ENCODE assay signal across 1 cellular context in the genomic region with DNA sequence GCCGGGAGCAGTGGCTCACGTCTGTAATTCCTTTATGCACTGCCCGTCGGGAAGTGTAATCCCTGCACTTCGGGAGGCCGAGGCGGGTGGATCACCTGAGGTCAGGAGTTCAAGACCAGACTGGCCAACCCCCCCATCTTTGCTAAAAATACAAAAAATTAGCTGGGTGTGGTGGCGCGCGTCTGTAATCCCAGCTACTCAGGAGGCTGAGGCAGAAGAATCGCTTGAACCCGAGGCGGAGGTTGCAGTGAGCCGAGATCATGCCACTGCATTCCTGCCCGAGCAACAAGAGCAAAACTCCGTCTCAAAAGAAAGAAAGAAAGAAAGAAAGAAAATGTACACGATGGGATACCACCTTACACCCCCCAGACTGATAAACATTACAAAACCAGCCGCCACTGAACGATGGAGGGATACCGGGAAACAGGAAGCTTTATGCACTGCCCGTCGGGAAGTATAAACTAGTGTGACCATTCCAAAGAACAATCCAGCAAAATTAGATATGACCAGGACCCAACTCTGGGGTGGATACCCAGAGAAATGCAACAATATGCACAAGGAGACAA.
TF ChIP-seq lines count a peak whose summit lies in the region.

No MANE protein-coding gene starts in this region.

TF ChIP-seq in HepG2, 621 proteins besides CTCF, POLR2A, EP300 and RAD21 (continues in another document):
- TF ChIP-seq ZNF292 (CRISPR knock-in tag; IDR thresholded peaks at IDR 0.05; ENCODE audit: borderline replicate concordance, low read depth) (no peak), YY1 (IDR thresholded peaks at IDR 0.05; ENCODE audit: insufficient read depth, insufficient replicate concordance, low read depth, low read length) (no peak), GFI1 (CRISPR knock-in tag; IDR thresholded peaks at IDR 0.05; ENCODE audit: borderline replicate concordance) (0 out of 2 replicates have a peak, but pooled peaks have one; percentile 2), ZNF563 (CRISPR knock-in tag; IDR thresholded peaks at IDR 0.05) (0 out of 2 replicates have a peak, but pooled peaks have one; percentile 25), ZNF75D (CRISPR knock-in tag; IDR thresholded peaks at IDR 0.05; ENCODE audit: borderline replicate concordance) (no peak), SYNCRIP (IDR thresholded peaks at IDR 0.05; ENCODE audit: insufficient read depth, low read depth, low read length) (no peak), HHEX (CRISPR knock-in tag; IDR thresholded peaks at IDR 0.05) (no peak), JDP2 (CRISPR knock-in tag; IDR thresholded peaks at IDR 0.05; ENCODE audit: borderline replicate concordance) (no peak), ZNF816 (CRISPR knock-in tag; IDR thresholded peaks at IDR 0.05; ENCODE audit: borderline replicate concordance) (no peak), ZNF282 (IDR thresholded peaks at IDR 0.05; ENCODE audit: partially characterized antibody) (no peak), AKAP8 (CRISPR knock-in tag; IDR thresholded peaks at IDR 0.05) (0 out of 2 replicates have a peak, but pooled peaks have one; percentile 32), ZNF230 (CRISPR knock-in tag; IDR thresholded peaks at IDR 0.05) (no peak), NAIF1 (CRISPR knock-in tag; IDR thresholded peaks at IDR 0.05; ENCODE audit: borderline replicate concordance) (0 out of 2 replicates have a peak, but pooled peaks have one; percentile 51), GZF1 (CRISPR knock-in tag; IDR thresholded peaks at IDR 0.05) (no peak), SMARCC2 (IDR thresholded peaks at IDR 0.05) (no peak), NFYC (CRISPR knock-in tag; IDR thresholded peaks at IDR 0.05) (no peak), ZNF343 (CRISPR knock-in tag; IDR thresholded peaks at IDR 0.05) (no peak), ZNF296 (CRISPR knock-in tag; conservative IDR thresholded peaks at IDR 0.05) (0 out of 2 replicates have a peak, but pooled peaks have one; percentile 41), ZNF883 (CRISPR knock-in tag; IDR thresholded peaks at IDR 0.05; ENCODE audit: not compliant biosample characterization) (no peak), PHF8 (CRISPR knock-in tag; IDR thresholded peaks at IDR 0.05) (no peak), WIZ (CRISPR knock-in tag; IDR thresholded peaks at IDR 0.05) (no peak)
- TF ChIP-seq, protein P1, sequence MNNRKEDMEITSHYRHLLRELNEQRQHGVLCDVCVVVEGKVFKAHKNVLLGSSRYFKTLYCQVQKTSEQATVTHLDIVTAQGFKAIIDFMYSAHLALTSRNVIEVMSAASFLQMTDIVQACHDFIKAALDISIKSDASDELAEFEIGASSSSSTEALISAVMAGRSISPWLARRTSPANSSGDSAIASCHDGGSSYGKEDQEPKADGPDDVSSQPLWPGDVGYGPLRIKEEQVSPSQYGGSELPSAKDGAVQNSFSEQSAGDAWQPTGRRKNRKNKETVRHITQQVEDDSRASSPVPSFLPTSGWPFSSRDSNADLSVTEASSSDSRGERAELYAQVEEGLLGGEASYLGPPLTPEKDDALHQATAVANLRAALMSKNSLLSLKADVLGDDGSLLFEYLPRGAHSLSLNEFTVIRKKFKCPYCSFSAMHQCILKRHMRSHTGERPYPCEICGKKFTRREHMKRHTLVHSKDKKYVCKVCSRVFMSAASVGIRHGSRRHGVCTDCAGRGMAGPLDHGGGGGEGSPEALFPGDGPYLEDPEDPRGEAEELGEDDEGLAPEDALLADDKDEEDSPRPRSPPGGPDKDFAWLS (CRISPR knock-in tag; IDR thresholded peaks at IDR 0.05; ENCODE audit: borderline replicate concordance) = no peak
- TF ChIP-seq, protein P2, sequence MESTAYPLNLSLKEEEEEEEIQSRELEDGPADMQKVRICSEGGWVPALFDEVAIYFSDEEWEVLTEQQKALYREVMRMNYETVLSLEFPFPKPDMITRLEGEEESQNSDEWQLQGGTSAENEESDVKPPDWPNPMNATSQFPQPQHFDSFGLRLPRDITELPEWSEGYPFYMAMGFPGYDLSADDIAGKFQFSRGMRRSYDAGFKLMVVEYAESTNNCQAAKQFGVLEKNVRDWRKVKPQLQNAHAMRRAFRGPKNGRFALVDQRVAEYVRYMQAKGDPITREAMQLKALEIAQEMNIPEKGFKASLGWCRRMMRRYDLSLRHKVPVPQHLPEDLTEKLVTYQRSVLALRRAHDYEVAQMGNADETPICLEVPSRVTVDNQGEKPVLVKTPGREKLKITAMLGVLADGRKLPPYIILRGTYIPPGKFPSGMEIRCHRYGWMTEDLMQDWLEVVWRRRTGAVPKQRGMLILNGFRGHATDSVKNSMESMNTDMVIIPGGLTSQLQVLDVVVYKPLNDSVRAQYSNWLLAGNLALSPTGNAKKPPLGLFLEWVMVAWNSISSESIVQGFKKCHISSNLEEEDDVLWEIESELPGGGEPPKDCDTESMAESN (CRISPR knock-in tag; conservative IDR thresholded peaks at IDR 0.05) = no peak
- TF ChIP-seq, protein P3, sequence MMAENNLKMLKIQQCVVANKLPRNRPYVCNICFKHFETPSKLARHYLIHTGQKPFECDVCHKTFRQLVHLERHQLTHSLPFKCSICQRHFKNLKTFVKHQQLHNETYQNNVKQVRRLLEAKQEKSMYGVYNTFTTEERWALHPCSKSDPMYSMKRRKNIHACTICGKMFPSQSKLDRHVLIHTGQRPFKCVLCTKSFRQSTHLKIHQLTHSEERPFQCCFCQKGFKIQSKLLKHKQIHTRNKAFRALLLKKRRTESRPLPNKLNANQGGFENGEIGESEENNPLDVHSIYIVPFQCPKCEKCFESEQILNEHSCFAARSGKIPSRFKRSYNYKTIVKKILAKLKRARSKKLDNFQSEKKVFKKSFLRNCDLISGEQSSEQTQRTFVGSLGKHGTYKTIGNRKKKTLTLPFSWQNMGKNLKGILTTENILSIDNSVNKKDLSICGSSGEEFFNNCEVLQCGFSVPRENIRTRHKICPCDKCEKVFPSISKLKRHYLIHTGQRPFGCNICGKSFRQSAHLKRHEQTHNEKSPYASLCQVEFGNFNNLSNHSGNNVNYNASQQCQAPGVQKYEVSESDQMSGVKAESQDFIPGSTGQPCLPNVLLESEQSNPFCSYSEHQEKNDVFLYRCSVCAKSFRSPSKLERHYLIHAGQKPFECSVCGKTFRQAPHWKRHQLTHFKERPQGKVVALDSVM (CRISPR knock-in tag; IDR thresholded peaks at IDR 0.05) = peak; percentile 61; the same call in 1 of the 2 replicates
- TF ChIP-seq, protein P4, sequence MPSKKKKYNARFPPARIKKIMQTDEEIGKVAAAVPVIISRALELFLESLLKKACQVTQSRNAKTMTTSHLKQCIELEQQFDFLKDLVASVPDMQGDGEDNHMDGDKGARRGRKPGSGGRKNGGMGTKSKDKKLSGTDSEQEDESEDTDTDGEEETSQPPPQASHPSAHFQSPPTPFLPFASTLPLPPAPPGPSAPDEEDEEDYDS (CRISPR knock-in tag; IDR thresholded peaks at IDR 0.05) = no peak
- TF ChIP-seq, protein P5, sequence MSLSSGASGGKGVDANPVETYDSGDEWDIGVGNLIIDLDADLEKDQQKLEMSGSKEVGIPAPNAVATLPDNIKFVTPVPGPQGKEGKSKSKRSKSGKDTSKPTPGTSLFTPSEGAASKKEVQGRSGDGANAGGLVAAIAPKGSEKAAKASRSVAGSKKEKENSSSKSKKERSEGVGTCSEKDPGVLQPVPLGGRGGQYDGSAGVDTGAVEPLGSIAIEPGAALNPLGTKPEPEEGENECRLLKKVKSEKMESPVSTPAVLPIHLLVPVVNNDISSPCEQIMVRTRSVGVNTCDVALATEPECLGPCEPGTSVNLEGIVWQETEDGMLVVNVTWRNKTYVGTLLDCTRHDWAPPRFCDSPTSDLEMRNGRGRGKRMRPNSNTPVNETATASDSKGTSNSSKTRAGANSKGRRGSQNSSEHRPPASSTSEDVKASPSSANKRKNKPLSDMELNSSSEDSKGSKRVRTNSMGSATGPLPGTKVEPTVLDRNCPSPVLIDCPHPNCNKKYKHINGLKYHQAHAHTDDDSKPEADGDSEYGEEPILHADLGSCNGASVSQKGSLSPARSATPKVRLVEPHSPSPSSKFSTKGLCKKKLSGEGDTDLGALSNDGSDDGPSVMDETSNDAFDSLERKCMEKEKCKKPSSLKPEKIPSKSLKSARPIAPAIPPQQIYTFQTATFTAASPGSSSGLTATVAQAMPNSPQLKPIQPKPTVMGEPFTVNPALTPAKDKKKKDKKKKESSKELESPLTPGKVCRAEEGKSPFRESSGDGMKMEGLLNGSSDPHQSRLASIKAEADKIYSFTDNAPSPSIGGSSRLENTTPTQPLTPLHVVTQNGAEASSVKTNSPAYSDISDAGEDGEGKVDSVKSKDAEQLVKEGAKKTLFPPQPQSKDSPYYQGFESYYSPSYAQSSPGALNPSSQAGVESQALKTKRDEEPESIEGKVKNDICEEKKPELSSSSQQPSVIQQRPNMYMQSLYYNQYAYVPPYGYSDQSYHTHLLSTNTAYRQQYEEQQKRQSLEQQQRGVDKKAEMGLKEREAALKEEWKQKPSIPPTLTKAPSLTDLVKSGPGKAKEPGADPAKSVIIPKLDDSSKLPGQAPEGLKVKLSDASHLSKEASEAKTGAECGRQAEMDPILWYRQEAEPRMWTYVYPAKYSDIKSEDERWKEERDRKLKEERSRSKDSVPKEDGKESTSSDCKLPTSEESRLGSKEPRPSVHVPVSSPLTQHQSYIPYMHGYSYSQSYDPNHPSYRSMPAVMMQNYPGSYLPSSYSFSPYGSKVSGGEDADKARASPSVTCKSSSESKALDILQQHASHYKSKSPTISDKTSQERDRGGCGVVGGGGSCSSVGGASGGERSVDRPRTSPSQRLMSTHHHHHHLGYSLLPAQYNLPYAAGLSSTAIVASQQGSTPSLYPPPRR (CRISPR knock-in tag; IDR thresholded peaks at IDR 0.05; ENCODE audit: borderline replicate concordance) = no peak
- TF ChIP-seq, protein P6, sequence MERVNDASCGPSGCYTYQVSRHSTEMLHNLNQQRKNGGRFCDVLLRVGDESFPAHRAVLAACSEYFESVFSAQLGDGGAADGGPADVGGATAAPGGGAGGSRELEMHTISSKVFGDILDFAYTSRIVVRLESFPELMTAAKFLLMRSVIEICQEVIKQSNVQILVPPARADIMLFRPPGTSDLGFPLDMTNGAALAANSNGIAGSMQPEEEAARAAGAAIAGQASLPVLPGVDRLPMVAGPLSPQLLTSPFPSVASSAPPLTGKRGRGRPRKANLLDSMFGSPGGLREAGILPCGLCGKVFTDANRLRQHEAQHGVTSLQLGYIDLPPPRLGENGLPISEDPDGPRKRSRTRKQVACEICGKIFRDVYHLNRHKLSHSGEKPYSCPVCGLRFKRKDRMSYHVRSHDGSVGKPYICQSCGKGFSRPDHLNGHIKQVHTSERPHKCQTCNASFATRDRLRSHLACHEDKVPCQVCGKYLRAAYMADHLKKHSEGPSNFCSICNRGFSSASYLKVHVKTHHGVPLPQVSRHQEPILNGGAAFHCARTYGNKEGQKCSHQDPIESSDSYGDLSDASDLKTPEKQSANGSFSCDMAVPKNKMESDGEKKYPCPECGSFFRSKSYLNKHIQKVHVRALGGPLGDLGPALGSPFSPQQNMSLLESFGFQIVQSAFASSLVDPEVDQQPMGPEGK (CRISPR knock-in tag; IDR thresholded peaks at IDR 0.05) = 0 out of 2 replicates have a peak, but pooled peaks have one; percentile 8
- TF ChIP-seq, protein P7, sequence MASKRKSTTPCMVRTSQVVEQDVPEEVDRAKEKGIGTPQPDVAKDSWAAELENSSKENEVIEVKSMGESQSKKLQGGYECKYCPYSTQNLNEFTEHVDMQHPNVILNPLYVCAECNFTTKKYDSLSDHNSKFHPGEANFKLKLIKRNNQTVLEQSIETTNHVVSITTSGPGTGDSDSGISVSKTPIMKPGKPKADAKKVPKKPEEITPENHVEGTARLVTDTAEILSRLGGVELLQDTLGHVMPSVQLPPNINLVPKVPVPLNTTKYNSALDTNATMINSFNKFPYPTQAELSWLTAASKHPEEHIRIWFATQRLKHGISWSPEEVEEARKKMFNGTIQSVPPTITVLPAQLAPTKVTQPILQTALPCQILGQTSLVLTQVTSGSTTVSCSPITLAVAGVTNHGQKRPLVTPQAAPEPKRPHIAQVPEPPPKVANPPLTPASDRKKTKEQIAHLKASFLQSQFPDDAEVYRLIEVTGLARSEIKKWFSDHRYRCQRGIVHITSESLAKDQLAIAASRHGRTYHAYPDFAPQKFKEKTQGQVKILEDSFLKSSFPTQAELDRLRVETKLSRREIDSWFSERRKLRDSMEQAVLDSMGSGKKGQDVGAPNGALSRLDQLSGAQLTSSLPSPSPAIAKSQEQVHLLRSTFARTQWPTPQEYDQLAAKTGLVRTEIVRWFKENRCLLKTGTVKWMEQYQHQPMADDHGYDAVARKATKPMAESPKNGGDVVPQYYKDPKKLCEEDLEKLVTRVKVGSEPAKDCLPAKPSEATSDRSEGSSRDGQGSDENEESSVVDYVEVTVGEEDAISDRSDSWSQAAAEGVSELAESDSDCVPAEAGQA (IDR thresholded peaks at IDR 0.05; ENCODE audit: low read depth) = no peak
- TF ChIP-seq, protein P7 (CRISPR knock-in tag; IDR thresholded peaks at IDR 0.05; ENCODE audit: borderline replicate concordance) = no peak
- TF ChIP-seq, protein P8, sequence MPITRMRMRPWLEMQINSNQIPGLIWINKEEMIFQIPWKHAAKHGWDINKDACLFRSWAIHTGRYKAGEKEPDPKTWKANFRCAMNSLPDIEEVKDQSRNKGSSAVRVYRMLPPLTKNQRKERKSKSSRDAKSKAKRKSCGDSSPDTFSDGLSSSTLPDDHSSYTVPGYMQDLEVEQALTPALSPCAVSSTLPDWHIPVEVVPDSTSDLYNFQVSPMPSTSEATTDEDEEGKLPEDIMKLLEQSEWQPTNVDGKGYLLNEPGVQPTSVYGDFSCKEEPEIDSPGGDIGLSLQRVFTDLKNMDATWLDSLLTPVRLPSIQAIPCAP (CRISPR knock-in tag; IDR thresholded peaks at IDR 0.05; ENCODE audit: low read depth) = no peak
- TF ChIP-seq, protein P9, sequence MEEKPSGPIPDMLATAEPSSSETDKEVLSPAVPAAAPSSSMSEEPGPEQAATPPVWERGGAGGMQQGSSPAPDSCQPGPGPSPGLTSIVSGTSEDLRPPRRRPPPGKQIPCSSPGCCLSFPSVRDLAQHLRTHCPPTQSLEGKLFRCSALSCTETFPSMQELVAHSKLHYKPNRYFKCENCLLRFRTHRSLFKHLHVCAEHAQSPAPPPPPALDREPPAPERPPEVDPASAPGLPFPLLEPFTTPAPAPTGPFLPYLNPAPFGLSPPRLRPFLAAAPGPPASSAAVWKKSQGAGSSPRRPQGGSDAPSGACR (CRISPR knock-in tag; IDR thresholded peaks at IDR 0.05) = no peak
